6 cellular contexts compared by ENCODE assay signal in the genomic region with DNA sequence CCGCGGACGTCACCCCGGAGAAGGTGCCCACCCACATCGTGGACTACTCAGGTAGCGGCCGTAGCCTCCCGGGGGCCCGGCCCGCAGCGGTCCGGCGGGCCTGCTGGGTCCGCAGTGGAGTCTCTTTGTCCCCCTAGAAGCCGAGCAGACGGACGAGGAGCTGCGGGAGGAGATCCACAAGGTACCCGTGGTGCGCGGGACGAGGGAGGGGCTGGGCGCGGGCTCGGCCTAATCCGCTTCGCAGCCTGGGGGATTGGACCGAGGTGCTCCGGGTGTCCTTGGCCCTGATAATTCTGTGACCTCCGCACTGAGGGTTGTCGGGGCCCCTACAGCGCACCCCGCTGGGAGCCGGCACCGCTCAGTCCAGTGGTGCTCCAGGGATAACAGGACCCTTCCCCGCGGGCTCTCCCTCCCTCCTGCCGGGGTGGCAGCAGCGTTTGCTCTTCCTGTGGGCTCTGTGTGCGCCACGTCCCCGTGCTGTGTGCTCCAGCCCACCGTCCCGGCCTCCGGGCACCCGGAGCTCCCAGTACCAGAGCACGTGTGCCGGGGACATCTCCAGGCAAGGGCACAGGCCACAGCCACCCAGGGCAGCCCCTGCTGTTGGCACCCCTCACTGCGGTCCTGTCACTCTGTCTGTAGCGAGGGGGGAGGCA. TPM values are rescaled to one million over a fixed set of nuclear protein-coding genes. Genes with fewer than 3 reads are reported as not detected.
DNase-seq lines count a peak whose midpoint lies in the region; ATAC-seq and TF ChIP-seq lines count a peak whose summit lies in the region.

No MANE protein-coding gene starts in this region.

- peaks cover 41 to 49% (median 47%) of the 10 kb centered on the region in 4 donors for H3K36me3 ChIP-seq in esophagus muscularis mucosa

- no peak for DNase-seq in AG09309 (ENCODE audit: low read depth)
- no peak for DNase-seq in Jurkat, Clone E6-1 (ENCODE audit: low read depth, low spot score)
- DNase-seq in esophagus muscularis mucosa (ENCODE audit: extremely low spot score): no peak
- DNase-seq in stimulated activated naive CD8-positive, alpha-beta T cell treated with anti-CD3 and anti-CD28 coated beads, Interleukin-15, amount 100 ng/mL, for 72 hours: no peak
- DNase-seq in effector CD4-positive, alpha-beta T cell: no peak
- DNase-seq in NK-92 treated with Interleukin-12 subunit alpha and Interleukin-12 subunit beta, amount 100 ng/mL, for 24 hours (lab: John Stamatoyannopoulos, UW): no peak

- ATAC-seq in stimulated activated naive CD8-positive, alpha-beta T cell treated with anti-CD3 and anti-CD28 coated beads, Interleukin-15, amount 100 ng/mL, for 72 hours: peak; percentile 3

- H3K27ac Mint-ChIP-seq in stimulated activated naive CD8-positive, alpha-beta T cell treated with anti-CD3 and anti-CD28 coated beads, Interleukin-15, amount 100 ng/mL, for 72 hours: peak overlapping the region; percentile 19 to 96

- peak overlapping the region; percentile 73 for H3K4me3 ChIP-seq in AG09309 (ENCODE audit: control insufficient read depth, low read depth, low read length)
- peak overlapping the region; percentile 76 for H3K4me3 ChIP-seq in Jurkat, Clone E6-1 (ENCODE audit: low read length)
- peak overlapping the region; percentile 81 to 99 (median 94) for H3K4me3 ChIP-seq in esophagus muscularis mucosa

- H3K4me1 ChIP-seq in esophagus muscularis mucosa: peaks cover 15 to 28% (median 24%) of the 10 kb centered on the region in 4 donors

- WGBS in esophagus muscularis mucosa: 45% methylated on average over 6 of the region's 50 CpGs

- TF ChIP-seq POLR2A in esophagus muscularis mucosa (IDR thresholded peaks at IDR 0.05; ENCODE audit: low read depth): no peak

- no peaks in the 10 kb centered on the region for H3K27me3 ChIP-seq in esophagus muscularis mucosa

- peak overlapping the region; percentile 84 to 94 for H3K4me3 Mint-ChIP-seq in stimulated activated naive CD8-positive, alpha-beta T cell treated with anti-CD3 and anti-CD28 coated beads, Interleukin-15, amount 100 ng/mL, for 72 hours

- TF ChIP-seq CTCF in AG09309 (IDR thresholded peaks at IDR 0.05; ENCODE audit: control insufficient read depth, insufficient read depth, low read depth, low read length, missing control alignments) (no peak), esophagus muscularis mucosa (IDR thresholded peaks at IDR 0.05) (no peak)

- intact Hi-C loops in esophagus muscularis mucosa (cut with DNase I): no loop called here

- H3K27me3 Mint-ChIP-seq in stimulated activated naive CD8-positive, alpha-beta T cell treated with anti-CD3 and anti-CD28 coated beads, Interleukin-15, amount 100 ng/mL, for 72 hours: no peaks in the 10 kb centered on the region

- no peaks in the 10 kb centered on the region for H3K9me3 ChIP-seq in esophagus muscularis mucosa

- no peak for TF ChIP-seq EP300 in esophagus muscularis mucosa (IDR thresholded peaks at IDR 0.05)

- peaks cover 22% of the 10 kb centered on the region for H3K4me1 Mint-ChIP-seq in stimulated activated naive CD8-positive, alpha-beta T cell treated with anti-CD3 and anti-CD28 coated beads, Interleukin-15, amount 100 ng/mL, for 72 hours

- no peaks in the 10 kb centered on the region for H3K9me3 Mint-ChIP-seq in stimulated activated naive CD8-positive, alpha-beta T cell treated with anti-CD3 and anti-CD28 coated beads, Interleukin-15, amount 100 ng/mL, for 72 hours

- H3K27ac ChIP-seq in esophagus muscularis mucosa (replicated peaks in 1 of 4): peak overlapping the region; percentile 86 to 92 (median 90)

RNA-seq across cellular contexts. Expression of a gene that starts 0.7 kb away (rescaled TPM):
- 129 TPM for polyA plus RNA-seq in Jurkat, Clone E6-1 (2012; ENCODE audit: insufficient read depth, insufficient read length)
- 10 to 100 TPM; 34.5 to 67.5 (median 58.6) TPM for total RNA-seq in esophagus muscularis mucosa

RNA-seq across cellular contexts. Expression of a gene that starts 6.8 kb away (rescaled TPM):
- polyA plus RNA-seq in Jurkat, Clone E6-1 (2012; ENCODE audit: insufficient read depth, insufficient read length): 4.5 TPM
- total RNA-seq in esophagus muscularis mucosa: 1 to 10 TPM in 1 of 4 donors, under 1 TPM in 3; 0.17 to 2.0 (median 0.66) TPM

RNA-seq across cellular contexts. Expression of a gene that starts 11.6 kb away (rescaled TPM):
- 150 TPM for polyA plus RNA-seq in Jurkat, Clone E6-1 (2012; ENCODE audit: insufficient read depth, insufficient read length)
- 100 to 1,000 TPM; 155 to 215 (median 178) TPM for total RNA-seq in esophagus muscularis mucosa

RNA-seq across cellular contexts. Expression of a gene that starts 15.5 kb away (rescaled TPM):
- polyA plus RNA-seq in Jurkat, Clone E6-1 (2012; ENCODE audit: insufficient read depth, insufficient read length): 45.6 TPM
- 100 to 1,000 TPM in 1 of 4 donors, 10 to 100 TPM in 3; 73.2 to 114 (median 88.1) TPM for total RNA-seq in esophagus muscularis mucosa

RNA-seq across cellular contexts. Expression of a gene that starts 19.5 kb away (rescaled TPM):
- polyA plus RNA-seq in Jurkat, Clone E6-1 (2012; ENCODE audit: insufficient read depth, insufficient read length): 65.3 TPM
- 10 to 100 TPM in 3 of 4 donors, 1 to 10 TPM in 1; 8.2 to 22.7 (median 16.5) TPM for total RNA-seq in esophagus muscularis mucosa
